ENCODE assay signal across 8 cellular contexts in the genomic region with DNA sequence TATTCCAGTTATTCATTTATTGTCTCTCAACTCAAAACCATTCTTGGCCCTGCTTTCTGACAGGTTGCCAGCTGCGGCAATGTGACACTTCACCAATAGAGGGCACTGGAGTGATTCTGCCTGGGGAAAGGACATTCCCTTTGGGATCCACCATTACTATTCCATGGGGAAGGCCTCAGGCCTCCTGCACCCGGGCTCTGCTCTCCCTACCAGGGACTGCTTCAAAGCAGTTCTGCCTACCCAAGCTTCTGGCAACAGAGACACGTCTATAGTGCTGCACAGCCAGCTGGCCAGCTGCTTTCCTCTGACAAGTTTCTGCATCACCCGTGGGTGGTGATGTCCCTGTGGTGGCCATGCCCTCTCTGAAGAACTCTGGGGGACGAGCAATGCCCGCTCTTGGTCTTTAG.
DNase-seq lines count a peak whose midpoint lies in the region; ATAC-seq and TF ChIP-seq lines count a peak whose summit lies in the region.

No MANE protein-coding gene starts in this region.

- no peaks in the 10 kb centered on the region for H4K20me1 ChIP-seq in H9 (ENCODE audit: control insufficient read depth, insufficient read depth, insufficient read length)

- no peak overlapping the region for H3K14ac ChIP-seq in H9 (ENCODE audit: insufficient read depth, low read length)

- H2AK5ac ChIP-seq in H9 (ENCODE audit: insufficient read length, low read length) = no peak overlapping the region

- H3T11ph ChIP-seq in H9 (ENCODE audit: low read length) = no peak overlapping the region

- no peak overlapping the region for H3K9ac ChIP-seq in H9 (ENCODE audit: extremely low read depth, insufficient read length, low read length)

- H4K8ac ChIP-seq in H9 (replicated peaks; ENCODE audit: insufficient read length, low read depth, low read length) = no peak overlapping the region

- no peak overlapping the region for H2BK120ac ChIP-seq in H9 (ENCODE audit: low read depth, low read length, poor library complexity, severe bottlenecking)

- no peak overlapping the region for H2BK20ac ChIP-seq in H9 (ENCODE audit: low read depth, low read length, poor library complexity, severe bottlenecking)

- H3K27me3 Mint-ChIP-seq in CD4-positive, CD25-positive, alpha-beta regulatory T cell = no peaks in the 10 kb centered on the region
- no peaks in the 10 kb centered on the region for H3K27me3 Mint-ChIP-seq in H9 (ENCODE audit: low read depth)

- peak overlapping the region in 2 of 3 donors; percentile 18 to 38 for H3K27ac Mint-ChIP-seq in CD4-positive, CD25-positive, alpha-beta regulatory T cell
- H3K27ac Mint-ChIP-seq in H9 = no peak overlapping the region

- H3K23me2 ChIP-seq in H9 (ENCODE audit: insufficient read length, low read depth, low read length, poor library complexity, severe bottlenecking) = no peaks in the 10 kb centered on the region

- no peaks in the 10 kb centered on the region for H3K79me2 ChIP-seq in H9 (ENCODE audit: insufficient read depth, low read length)

- peaks cover 11% of the 10 kb centered on the region for H3K36me3 Mint-ChIP-seq in CD4-positive, CD25-positive, alpha-beta regulatory T cell
- peaks cover 0 to 10% (median 0%) of the 10 kb centered on the region in 3 experiments; a peak in 1 of 7 replicates for H3K36me3 Mint-ChIP-seq in H9 (ENCODE audit: insufficient read depth in 1 of 3, low read depth in 3 of 3)

- H3K4me2 ChIP-seq in H9 (ENCODE audit: insufficient read depth, insufficient read length, low read length) = no peak overlapping the region

- peak in 1 of 2 donors; percentile 34 for ATAC-seq in CD4-positive, CD25-positive, alpha-beta regulatory T cell (ENCODE audit: low read depth in 2 of 2)
- ATAC-seq in GM18909 (IDR thresholded peaks at IDR 0.05; ENCODE audit: poor library complexity, unreplicated experiment) = no peak
- ATAC-seq in HG03565 (IDR thresholded peaks at IDR 0.05; ENCODE audit: unreplicated experiment) = no peak

- H3K4me3 ChIP-seq in CD4-positive, CD25-positive, alpha-beta regulatory T cell (ENCODE audit: low read depth, low read length) = no peak overlapping the region

- DNase-seq in CD4-positive, CD25-positive, alpha-beta regulatory T cell = peak; percentile 14 to 27 (median 26)
- DNase-seq in H9 (peak; percentile 73), RPMI8226 (peak; percentile 39), astrocyte of the hippocampus (ENCODE audit: low read depth, low spot score) (peak; percentile 57), inferior parietal cortex (ENCODE audit: extremely low spot score) (peak; percentile 86)
- DNase-seq in stimulated activated CD4-positive, alpha-beta T cell treated with anti-CD3 and anti-CD28 coated beads, Interleukin-1b, Interleukin-23, amount 100 ng/mL, for 4 hours (ENCODE audit: low read depth in 2 of 2) = peak; percentile 15 to 24

- no peak overlapping the region for H2BK15ac ChIP-seq in H9 (ENCODE audit: low read depth, low read length)

- H2BK5ac ChIP-seq in H9 (ENCODE audit: insufficient read length, low read length) = no peak overlapping the region

- H4K91ac ChIP-seq in H9 (ENCODE audit: insufficient read length, low read depth, low read length) = no peak overlapping the region

- H3K79me1 ChIP-seq in H9 (ENCODE audit: insufficient read depth, low read depth, low read length, poor library complexity, severe bottlenecking) = no peaks in the 10 kb centered on the region

- H3K4me1 ChIP-seq in CD4-positive, CD25-positive, alpha-beta regulatory T cell (ENCODE audit: control insufficient read depth, insufficient read depth, low read length, poor library complexity, severe bottlenecking) = peaks cover 24% of the 10 kb centered on the region
- H3K4me1 ChIP-seq in H9 (ENCODE audit: insufficient read depth, low read length) = no peaks in the 10 kb centered on the region; the same call in 1 of the 2 replicates

- no peak overlapping the region for H2BK12ac ChIP-seq in H9 (ENCODE audit: insufficient read length, low read depth, low read length)

- H3K18ac ChIP-seq in H9 (ENCODE audit: insufficient read length, low read depth, low read length) = no peak overlapping the region

- no peak overlapping the region for H3K23ac ChIP-seq in H9 (ENCODE audit: insufficient read length, low read depth, low read length)

- WGBS in H9 (ENCODE audit: extremely low coverage, insufficient read length, low lambda C conversion rate) = no CpG with 5 or more reads among the region's 6 CpGs

- H3K27me3 ChIP-seq in CD4-positive, CD25-positive, alpha-beta regulatory T cell (ENCODE audit: control insufficient read depth, insufficient read depth, low read length) = no peaks in the 10 kb centered on the region
- no peaks in the 10 kb centered on the region for H3K27me3 ChIP-seq in H9 (ENCODE audit: insufficient read depth, low read length)

- H3K9me3 Mint-ChIP-seq in CD4-positive, CD25-positive, alpha-beta regulatory T cell = peaks cover 0 to 2% (median 0%) of the 10 kb centered on the region in 7 donors
- H3K9me3 Mint-ChIP-seq in H9 = peaks cover 0 to 2% of the 10 kb centered on the region in 2 experiments; a peak in 1 of 5 replicates

- H3K4me1 Mint-ChIP-seq in CD4-positive, CD25-positive, alpha-beta regulatory T cell = peaks cover 21 to 63% (median 46%) of the 10 kb centered on the region in 4 donors
- peaks cover 32 to 40% of the 10 kb centered on the region in 2 experiments for H3K4me1 Mint-ChIP-seq in H9

- H2AFZ ChIP-seq in H9 (ENCODE audit: low read length) = no peak overlapping the region

- no peak overlapping the region for H3K4ac ChIP-seq in H9 (ENCODE audit: low read depth, low read length)

- no peak overlapping the region for H3K56ac ChIP-seq in H9 (ENCODE audit: insufficient read length, low read depth, low read length)

- TF ChIP-seq CTCF in H9 (conservative IDR thresholded peaks at IDR 0.05) = peak; percentile 94; the same call in 2 of the 3 replicates

- H4K5ac ChIP-seq in H9 (ENCODE audit: insufficient read length, low read depth, low read length) = no peak overlapping the region

- H3K36me3 ChIP-seq in CD4-positive, CD25-positive, alpha-beta regulatory T cell (ENCODE audit: control insufficient read depth, insufficient read depth, low read length) = no peaks in the 10 kb centered on the region

- no peak overlapping the region for H3K27ac ChIP-seq in CD4-positive, CD25-positive, alpha-beta regulatory T cell (ENCODE audit: insufficient read depth, low read length, poor library complexity, severe bottlenecking)
- no peak overlapping the region for H3K27ac ChIP-seq in H9 (ENCODE audit: insufficient read length, low read depth, low read length)

- H3K4me3 Mint-ChIP-seq in CD4-positive, CD25-positive, alpha-beta regulatory T cell = no peak overlapping the region
- no peak overlapping the region for H3K4me3 Mint-ChIP-seq in H9

- no peaks in the 10 kb centered on the region for H3K9me3 ChIP-seq in CD4-positive, CD25-positive, alpha-beta regulatory T cell (ENCODE audit: control insufficient read depth in 2 of 2, low read length in 2 of 2)
- H3K9me3 ChIP-seq in H9 (ENCODE audit: control insufficient read depth, low read depth, low read length) = no peaks in the 10 kb centered on the region

Comparison
In these comparisons a context has a peak if more than half of its experiments do, and no peak if none do; other contexts are left out.
1. DNase-seq: peak in every context shown above with its lines; median percentile 86 in inferior parietal cortex; 73 in H9; 57 in astrocyte of the hippocampus; 39 in RPMI8226; 26 in CD4-positive, CD25-positive, alpha-beta regulatory T cell; 20 in stimulated activated CD4-positive, alpha-beta T cell treated with anti-CD3 and anti-CD28 coated beads, Interleukin-1b, Interleukin-23, amount 100 ng/mL, for 4 hours.
2. H3K27ac Mint-ChIP-seq: peak in CD4-positive, CD25-positive, alpha-beta regulatory T cell (2 of 3); none in H9 (0 of 3).